33 cellular contexts compared by ENCODE assay signal in genomic region chr2:114517580-114517979, GRCh38.
DNase-seq lines count a peak whose midpoint lies in the region; ATAC-seq, FAIRE-seq and TF ChIP-seq lines count a peak whose summit lies in the region.
"Had no signal": no experiment of that assay in that cellular context is flagged by ENCODE, and none has a peak within 500 bp of the region (broad histone marks: within the 10 kb centered on the region; RNA-seq: fewer than 3 reads in every experiment).

No MANE protein-coding gene starts in this region.

- no peaks in the 10 kb centered on the region for H3K36me3 ChIP-seq in MG63
- H3K36me3 ChIP-seq in body of pancreas (replicated peaks in 1 of 2; ENCODE audit: insufficient read depth in 1 of 2, low read depth in 2 of 2), result no peaks in the 10 kb centered on the region
- no peaks in the 10 kb centered on the region for H3K36me3 ChIP-seq in pancreas
- H3K36me3 ChIP-seq: BE2C; BLaER1; BLaER1 treated with 17β-estradiol and CSF1 and Interleukin-3, amounts not matched to agents 10 nM and 100 nM had no signal

- no peak overlapping the region for H3K27ac ChIP-seq in body of pancreas
- no peak overlapping the region for H3K27ac ChIP-seq in pancreas
- H3K27ac ChIP-seq: 22Rv1; A549; BLaER1; BLaER1 treated with 17β-estradiol and CSF1 and Interleukin-3, amounts not matched to agents 10 nM and 100 nM; C4-2B had no signal

- no peak for TF ChIP-seq CTCF in body of pancreas (IDR thresholded peaks at IDR 0.05)
- TF ChIP-seq CTCF in pancreas (IDR thresholded peaks at IDR 0.05), result no peak

- H3K27me3 ChIP-seq in MG63, result no peaks in the 10 kb centered on the region
- H3K27me3 ChIP-seq in body of pancreas, result no peaks in the 10 kb centered on the region
- no peaks in the 10 kb centered on the region for H3K27me3 ChIP-seq in pancreas
- H3K27me3 ChIP-seq: BE2C; BLaER1; BLaER1 treated with 17β-estradiol and CSF1 and Interleukin-3, amounts not matched to agents 10 nM and 100 nM had no signal

- intact Hi-C loops in body of pancreas (cut with DNase I), result no loop called here
- intact Hi-C loops in pancreas (cut with DNase I), result no loop called here

- no peak for TF ChIP-seq POLR2A in body of pancreas (IDR thresholded peaks at IDR 0.05)

- no peaks in the 10 kb centered on the region for H3K9me3 ChIP-seq in MG63
- no peaks in the 10 kb centered on the region for H3K9me3 ChIP-seq in body of pancreas
- no peaks in the 10 kb centered on the region for H3K9me3 ChIP-seq in pancreas
- H3K9me3 ChIP-seq: A549, BE2C, Caco-2 had no signal

- 45 to 64% methylated on average over 5 of the region's 5 CpGs for WGBS in body of pancreas, 2 donors
- WGBS in pancreas, 2 donors, result 63 to 64% methylated on average over 5 of the region's 5 CpGs

- H3K4me1 ChIP-seq in body of pancreas (peaks cover 15% of the 10 kb centered on the region), pancreas (peaks cover 0 to 7% (median 0%) of the 10 kb centered on the region in 3 donors)
- H3K4me1 ChIP-seq: A549; BE2C; BLaER1; BLaER1 treated with 17β-estradiol and CSF1 and Interleukin-3, amounts not matched to agents 10 nM and 100 nM; Caco-2 had no signal

- no peak overlapping the region for H3K4me3 ChIP-seq in MG63
- H3K4me3 ChIP-seq in body of pancreas, result no peak overlapping the region
- no peak overlapping the region for H3K4me3 ChIP-seq in pancreas
- H3K4me3 ChIP-seq: A549; BLaER1; BLaER1 treated with 17β-estradiol and CSF1 and Interleukin-3, amounts not matched to agents 10 nM and 100 nM had no signal

- no peak for FAIRE-seq in pancreas (lab: Jason Lieb, UNC)
- FAIRE-seq: A204.1, A549, D721Med had no signal

- DNase-seq in MG63 (peak; percentile 10), body of pancreas (peak in 3 of 4 donors; percentile 16 to 27 (median 25)), pancreas (peak in 1 of 6 donors; percentile 15), dedifferentiated amniotic fluid mesenchymal stem cell (ENCODE audit: extremely low spot score) (no peak), NCI-H510A (lab: John Stamatoyannopoulos, UW) (no peak)
- DNase-seq in activated effector memory CD4-positive, alpha-beta T cell treated with Interleukin-2 at 50 U/mL for 16 hours, result no peak
- DNase-seq: 8988T; ACHN; AML-193; BE2C; C1 segment of cervical spinal cord; Caco-2; Calu3; CD4-positive, alpha-beta memory T cell; CD4-positive, alpha-beta T cell; CD4-positive, CD25-positive, alpha-beta regulatory T cell; CD8-positive, alpha-beta memory T cell; CD8-positive, alpha-beta T cell; COR-L47; DMS 273 treated with DMSO at 0.1 percent for 48 hours; DMS153; DMS53; DMS79; DMS79 treated with DMSO at 0.1 percent for 48 hours; DND-41; EL had no signal

- ATAC-seq in body of pancreas, result peak; percentile 71
- peak; percentile 66 to 92 (median 80) for ATAC-seq in pancreas
- ATAC-seq: A549; CD8-positive, alpha-beta T cell had no signal

Comparison
In these comparisons a context has a peak if more than half of its experiments do, and no peak if none do; other contexts are left out.
1. DNase-seq: peak in MG63 (single experiment) and body of pancreas (3 of 4); none in activated effector memory CD4-positive, alpha-beta T cell treated with Interleukin-2 at 50 U/mL for 16 hours (single experiment), dedifferentiated amniotic fluid mesenchymal stem cell (single experiment) and NCI-H510A (single experiment).